Comparison of ENCODE assay signal across 15 cellular contexts in genomic region chr2:236576053-236576452, GRCh38. TPM values are rescaled to one million over a fixed set of nuclear protein-coding genes. Genes with fewer than 3 reads are reported as not detected.
DNase-seq lines count a peak whose midpoint lies in the region; ATAC-seq, FAIRE-seq and TF ChIP-seq lines count a peak whose summit lies in the region.
"Had no signal": no experiment of that assay in that cellular context is flagged by ENCODE, and none has a peak within 500 bp of the region (broad histone marks: within the 10 kb centered on the region; RNA-seq: fewer than 3 reads in every experiment).

No MANE protein-coding gene starts in this region.

- peak; percentile 71 for ATAC-seq in WTC11
- peak in 1 of 4 donors; percentile 0 for ATAC-seq in pancreas
- ATAC-seq in HG03159 (IDR thresholded peaks at IDR 0.05; ENCODE audit: unreplicated experiment) = no peak
- ATAC-seq: K562, left lobe of liver had no signal

- H3K4me3 ChIP-seq in fibroblast of the aortic adventitia (ENCODE audit: low read depth, low read length) = no peak overlapping the region
- no peak overlapping the region for H3K4me3 ChIP-seq in pancreas
- H3K4me3 ChIP-seq: K562 had no signal

- peaks cover 0 to 6% (median 2%) of the 10 kb centered on the region in 3 donors for H3K36me3 ChIP-seq in pancreas

- DNase-seq in ELF-1 (ENCODE audit: low read depth, low spot score) = peak; percentile 97
- DNase-seq in WTC11 (ENCODE audit: low spot score) = peak; percentile 49
- peak; percentile 51 for DNase-seq in fibroblast of the aortic adventitia (ENCODE audit: low read depth)
- peak in 1 of 6 donors; percentile 22 for DNase-seq in pancreas
- DNase-seq in amniotic stem cell (lab: John Stamatoyannopoulos, UW) = no peak
- DNase-seq in germinal center (ENCODE audit: low spot score) = no peak
- DNase-seq in HK-2 (ENCODE audit: unreplicated experiment) = no peak
- DNase-seq: activated naive CD8-positive, alpha-beta T cell treated with anti-CD3 and anti-CD28 coated beads, Interleukin-2, amount 10 ng/mL, durations not matched to agents 7 days and 5 days; effector CD8-positive, alpha-beta T cell; NCI-H146 had no signal

- H3K36me3 Mint-ChIP-seq in WTC11 = peaks cover 8% of the 10 kb centered on the region

- TF ChIP-seq CTCF in WTC11 (IDR thresholded peaks at IDR 0.05) (no peak), fibroblast of the aortic adventitia (IDR thresholded peaks at IDR 0.05; ENCODE audit: insufficient read depth, low read length) (no peak), pancreas (IDR thresholded peaks at IDR 0.05) (no peak)

- POLR2A ChIA-PET in WTC11 (lab: Charles Lee) = no interaction called here

- H3K4me1 ChIP-seq in pancreas = peaks cover 5 to 61% (median 22%) of the 10 kb centered on the region in 3 donors

- CTCF ChIA-PET in WTC11 (lab: Charles Lee) = interaction anchor here (1.0 kb wide), 1 partner anchor 14 kb away, joined by 4 read pairs; no protein-coding TSS in a partner anchor

- no peaks in the 10 kb centered on the region for H3K27me3 ChIP-seq in pancreas

- H3K4me3 Mint-ChIP-seq in WTC11 = no peak overlapping the region
- H3K4me3 Mint-ChIP-seq: activated naive CD8-positive, alpha-beta T cell treated with anti-CD3 and anti-CD28 coated beads, Interleukin-2, amount 10 ng/mL, durations not matched to agents 7 days and 5 days had no signal

- peaks cover 8% of the 10 kb centered on the region for H3K9me3 Mint-ChIP-seq in WTC11
- H3K9me3 Mint-ChIP-seq: activated naive CD8-positive, alpha-beta T cell treated with anti-CD3 and anti-CD28 coated beads, Interleukin-2, amount 10 ng/mL, durations not matched to agents 7 days and 5 days had no signal

- 37 to 48% methylated on average over 8 of the region's 8 CpGs for WGBS in pancreas, 2 donors

- intact Hi-C loops in pancreas (cut with DNase I) = no loop called here

- no peak for FAIRE-seq in pancreas (lab: Jason Lieb, UNC)
- FAIRE-seq: D721Med, K562 had no signal

- H3K9me3 ChIP-seq in pancreas = no peaks in the 10 kb centered on the region

- peaks cover 52% of the 10 kb centered on the region for H3K4me1 Mint-ChIP-seq in WTC11
- H3K4me1 Mint-ChIP-seq: activated naive CD8-positive, alpha-beta T cell treated with anti-CD3 and anti-CD28 coated beads, Interleukin-2, amount 10 ng/mL, durations not matched to agents 7 days and 5 days had no signal

- peak overlapping the region; percentile 70; the same call in 1 of the 2 replicates for H3K27ac Mint-ChIP-seq in WTC11
- H3K27ac Mint-ChIP-seq: activated naive CD8-positive, alpha-beta T cell treated with anti-CD3 and anti-CD28 coated beads, Interleukin-2, amount 10 ng/mL, durations not matched to agents 7 days and 5 days had no signal

- peak overlapping the region; percentile 54 to 75 (median 64) for H3K27ac ChIP-seq in pancreas

- H3K27me3 Mint-ChIP-seq in WTC11 (ENCODE audit: low read depth) = peaks cover 7% of the 10 kb centered on the region
- H3K27me3 Mint-ChIP-seq: activated naive CD8-positive, alpha-beta T cell treated with anti-CD3 and anti-CD28 coated beads, Interleukin-2, amount 10 ng/mL, durations not matched to agents 7 days and 5 days had no signal

TF ChIP-seq in WTC11, 78 proteins besides CTCF, POLR2A, EP300 and RAD21 (continues in another document):
- TF ChIP-seq E2F4 (CRISPR knock-in tag; IDR thresholded peaks at IDR 0.05; ENCODE audit: borderline replicate concordance, low read depth) = no peak
- no peak for TF ChIP-seq ZNF219 (CRISPR knock-in tag; IDR thresholded peaks at IDR 0.05; ENCODE audit: borderline replicate concordance)
- TF ChIP-seq ZBTB43 (CRISPR knock-in tag; IDR thresholded peaks at IDR 0.05) = no peak
- no peak for TF ChIP-seq ATF1 (CRISPR knock-in tag; IDR thresholded peaks at IDR 0.05)
- TF ChIP-seq ZNF532 (CRISPR knock-in tag; IDR thresholded peaks at IDR 0.05; ENCODE audit: borderline replicate concordance) = no peak
- no peak for TF ChIP-seq OVOL2 (CRISPR knock-in tag; IDR thresholded peaks at IDR 0.05; ENCODE audit: borderline replicate concordance)
- no peak for TF ChIP-seq USF1 (CRISPR knock-in tag; IDR thresholded peaks at IDR 0.05)
- no peak for TF ChIP-seq ELF4 (CRISPR knock-in tag; IDR thresholded peaks at IDR 0.05; ENCODE audit: low read depth)
- TF ChIP-seq FOXP4 (CRISPR knock-in tag; IDR thresholded peaks at IDR 0.05) = no peak
- no peak for TF ChIP-seq FOXP1 (CRISPR knock-in tag; IDR thresholded peaks at IDR 0.05; ENCODE audit: borderline replicate concordance)
- no peak for TF ChIP-seq EMX1 (CRISPR knock-in tag; IDR thresholded peaks at IDR 0.05)

RNA-seq across cellular contexts. Expression of gene ACKR3, which starts 6.4 kb away (rescaled TPM):
- 0.94 to 1.4 TPM (median 1.3 TPM) in 3 replicates for total RNA-seq in WTC11 (2021)
- total RNA-seq in fibroblast of the aortic adventitia (ENCODE audit: low replicate concordance) = 0.72 and 2.0 TPM in 2 replicates
- 10 to 100 TPM in 5 of 6 donors, 1 to 10 TPM in 1; 9.1 to 30.3 (median 15.6) TPM for total RNA-seq in pancreas
- polyA plus RNA-seq in pancreas = 10 to 100 TPM in 1 of 2 donors, 1 to 10 TPM in 1; 6.2 to 12.6 TPM
- total RNA-seq: SK-MEL-5 had no signal
- polyA plus RNA-seq: K562 had no signal

Comparison
In these comparisons a context has a peak if more than half of its experiments do, and no peak if none do; other contexts are left out.
1. DNase-seq: peak in ELF-1 (single experiment), WTC11 (single experiment) and fibroblast of the aortic adventitia (single experiment); none in amniotic stem cell (single experiment), germinal center (single experiment) and HK-2 (single experiment).